ENCODE assay signal across 20 cellular contexts in genomic region chr1:201561604-201562003, GRCh38. TPM values are rescaled to one million over a fixed set of nuclear protein-coding genes. Genes with fewer than 3 reads are reported as not detected.
DNase-seq lines count a peak whose midpoint lies in the region; ATAC-seq and TF ChIP-seq lines count a peak whose summit lies in the region.
"Had no signal": no experiment of that assay in that cellular context is flagged by ENCODE, and none has a peak within 500 bp of the region (broad histone marks: within the 10 kb centered on the region; RNA-seq: fewer than 3 reads in every experiment).

No MANE protein-coding gene starts in this region.

- no peak for ATAC-seq in esophagus mucosa
- ATAC-seq: natural killer cell treated with Interleukin-12 subunit alpha and Interleukin-12 subunit beta and Interleukin-15 and Interleukin-18, amount 100 ng/mL, for 72 hours had no signal

- H3K4me1 ChIP-seq in colonic mucosa = no peaks in the 10 kb centered on the region

- no peaks in the 10 kb centered on the region for H3K27me3 ChIP-seq in colonic mucosa
- H3K27me3 ChIP-seq: BE2C, esophagus muscularis mucosa had no signal

- no peak overlapping the region for H3K4me3 ChIP-seq in colonic mucosa
- H3K4me3 ChIP-seq in skin epidermis = no peak overlapping the region
- H3K4me3 ChIP-seq: esophagus muscularis mucosa had no signal

- no peaks in the 10 kb centered on the region for H3K36me3 ChIP-seq in colonic mucosa
- H3K36me3 ChIP-seq: BE2C, esophagus muscularis mucosa had no signal

- TF ChIP-seq CTCF in colonic mucosa (IDR thresholded peaks at IDR 0.05) = no peak

- intact Hi-C loops in colonic mucosa (cut with DNase I) = no loop called here

- H3K9me3 ChIP-seq in colonic mucosa = no peaks in the 10 kb centered on the region
- H3K9me3 ChIP-seq: BE2C, esophagus muscularis mucosa had no signal

- no peak overlapping the region for H3K9ac ChIP-seq in colonic mucosa (ENCODE audit: low read depth in 2 of 2, low read length in 2 of 2)

- peak; percentile 63 for DNase-seq in Daoy (ENCODE audit: low read depth)
- DNase-seq in HT1080 (ENCODE audit: low read depth) = peak; percentile 19
- DNase-seq in colonic mucosa = no peak
- no peak for DNase-seq in SHP77 treated with DMSO at 0.1 percent for 48 hours (lab: John Stamatoyannopoulos, UW)
- DNase-seq in mucosa of gallbladder (ENCODE audit: low spot score) = no peak
- DNase-seq: activated CD4-positive, alpha-beta memory T cell treated with anti-CD3 and anti-CD28 coated beads, Interleukin-2, amount 10 ng/mL, durations not matched to agents 7 days and 5 days; activated naive CD4-positive, alpha-beta T cell; activated T-cell treated with anti-CD3 and anti-CD28 coated beads, Interleukin-2, amount 50 U/mL, for 1 hour; cerebellar nuclear complex; effector CD8-positive, alpha-beta T cell; left cardiac atrium; NCI-H1048; NCI-H524 treated with DMSO at 0.1 percent for 48 hours; small intestine; stimulated activated CD4-positive, alpha-beta T cell treated with anti-CD3 and anti-CD28 coated beads, Interleukin-2, amount 100 ng/mL, for 48 hours had no signal

- H3K27ac ChIP-seq in colonic mucosa (peak overlapping the region; percentile 55), skin epidermis (peak overlapping the region in 11 of 21 experiments; percentile 3 to 72 (median 57))

RNA-seq across cellular contexts. Expression of gene NAV1, which starts 22.7 kb away (rescaled TPM):
- 39.2 and 51.8 TPM in 2 replicates for total RNA-seq in Daoy (2014; rRNA removed; shearing (Covaris generic))
- total RNA-seq in HT1080 (2014; rRNA removed; shearing (Covaris generic)) = 24.2 and 40.6 TPM in 2 replicates
- polyA plus RNA-seq in HT1080 (2015; cell fraction: cytosol; rRNA removed) = 46.8 and 65.2 TPM in 2 replicates
- polyA plus RNA-seq in HT1080 (2015; cell fraction: nucleus; rRNA removed) = 89.6 and 123 TPM in 2 replicates
- total RNA-seq in colonic mucosa (10 to 100 TPM; 17.9 to 24.1 TPM), mucosa of gallbladder (22.0 TPM), esophagus mucosa (26.4 TPM)

RNA-seq across cellular contexts. Expression of gene CSRP1, which starts 54.7 kb away (rescaled TPM):
- 866 and 897 TPM in 2 replicates for total RNA-seq in Daoy (2014; rRNA removed; shearing (Covaris generic))
- 516 and 694 TPM in 2 replicates for total RNA-seq in HT1080 (2014; rRNA removed; shearing (Covaris generic))
- polyA plus RNA-seq in HT1080 (2015; cell fraction: cytosol; rRNA removed) = 857 and 1,112 TPM in 2 replicates
- polyA plus RNA-seq in HT1080 (2015; cell fraction: nucleus; rRNA removed) = 468 and 520 TPM in 2 replicates
- total RNA-seq in colonic mucosa = 100 to 1,000 TPM; 186 to 376 TPM
- total RNA-seq in mucosa of gallbladder = 524 TPM
- 115 TPM for total RNA-seq in esophagus mucosa

Comparison
In these comparisons a context has a peak if more than half of its experiments do, and no peak if none do; other contexts are left out.
1. DNase-seq: peak in Daoy (single experiment) and HT1080 (single experiment); none in colonic mucosa (single experiment), SHP77 treated with DMSO at 0.1 percent for 48 hours (single experiment) and mucosa of gallbladder (single experiment).